In genomic region chr3:118942195-118942594, GRCh38 we compare ENCODE assay signal across 25 cellular contexts.
A peak's percentile ranks its signal among the peaks of the same experiment; 100 is the strongest.
DNase-seq lines count a peak whose midpoint lies in the region; ATAC-seq and TF ChIP-seq lines count a peak whose summit lies in the region.
"Had no signal": no experiment of that assay in that cellular context is flagged by ENCODE, and none has a peak within 500 bp of the region (broad histone marks: within the 10 kb centered on the region; RNA-seq: fewer than 3 reads in every experiment).

No MANE protein-coding gene starts in this region.

- H3K56ac ChIP-seq in mesendoderm (ENCODE audit: low read length): no peak overlapping the region

- no peak overlapping the region for H2BK120ac ChIP-seq in mesendoderm (ENCODE audit: low read depth, low read length)

- peaks cover 2% of the 10 kb centered on the region for H3K4me1 ChIP-seq in mesendoderm (ENCODE audit: control insufficient read depth, low read depth, low read length)
- H3K4me1 ChIP-seq: Peyer's patch had no signal

- H2BK15ac ChIP-seq in mesendoderm (replicated peaks; ENCODE audit: low read depth): no peak overlapping the region

- no peaks in the 10 kb centered on the region for H3K9me3 Mint-ChIP-seq in activated CD4-positive, alpha-beta T cell treated with anti-CD3 and anti-CD28 coated beads for 36 hours (ENCODE audit: low read depth)
- peaks cover 2% of the 10 kb centered on the region for H3K9me3 Mint-ChIP-seq in CD4-positive, alpha-beta T cell
- H3K9me3 Mint-ChIP-seq in activated T-helper 17 cell treated with anti-CD3 and anti-CD28 coated beads, Interleukin-2, amount 50 U/mL, for 72 hours: no peaks in the 10 kb centered on the region
- no peaks in the 10 kb centered on the region for H3K9me3 Mint-ChIP-seq in T-helper 2 cell treated with Interferon-gamma antibody and Interleukin-4, amounts not matched to agents 5 μg/mL and 100 μg/mL, for 36 hours
- no peaks in the 10 kb centered on the region for H3K9me3 Mint-ChIP-seq in effector memory CD8-positive, alpha-beta T cell
- H3K9me3 Mint-ChIP-seq: GM23338 had no signal

- no peak overlapping the region for H2AK5ac ChIP-seq in mesendoderm (ENCODE audit: low read length)

- no peak for DNase-seq in activated CD4-positive, alpha-beta T cell treated with anti-CD3 and anti-CD28 coated beads for 36 hours
- no peak for DNase-seq in activated CD4-positive, alpha-beta T cell treated with anti-CD3 and anti-CD28 coated beads for 48 hours
- DNase-seq in CD4-positive, alpha-beta T cell: no peak
- DNase-seq in mesendoderm: no peak
- DNase-seq in T-helper 2 cell treated with Interferon-gamma antibody and Interleukin-4, amounts not matched to agents 5 μg/mL and 100 μg/mL, for 36 hours (ENCODE audit: low spot score): no peak
- DNase-seq in effector memory CD8-positive, alpha-beta T cell: no peak
- DNase-seq: ACHN; Calu3; CD4-positive, alpha-beta memory T cell; HCEC 1CT; IMR-90; NCI-H1105; NCI-H146; NCI-H2029; NCI-H226; NCI-H510A treated with DMSO at 0.1 percent for 48 hours; NCI-H774; NK-92 treated with Interleukin-12 subunit alpha and Interleukin-12 subunit beta, amount 100 ng/mL, for 24 hours; Peyer's patch had no signal

- CTCF ChIA-PET in activated CD4-positive, alpha-beta T cell treated with anti-CD3 and anti-CD28 coated beads for 36 hours (lab: Charles Lee): interaction anchor here (1.3 kb wide), 2 partner anchors 9 to 93 kb away, joined by 3 read pairs; no protein-coding TSS in a partner anchor
- CTCF ChIA-PET in CD4-positive, alpha-beta T cell (lab: Charles Lee): no interaction called here

- intact Hi-C loops in activated CD4-positive, alpha-beta T cell treated with anti-CD3 and anti-CD28 coated beads for 36 hours (cut with DNase I, micrococcal nuclease): no loop called here
- intact Hi-C loops in CD4-positive, alpha-beta T cell (cut with DNase I, micrococcal nuclease): loop anchor here in 1 of 2 experiments (10.0 kb wide), 1 partner anchor 93 kb away; the partner anchor contains the start of gene IGSF11

- H3K4me1 Mint-ChIP-seq in activated CD4-positive, alpha-beta T cell treated with anti-CD3 and anti-CD28 coated beads for 36 hours: peaks cover 43% of the 10 kb centered on the region
- H3K4me1 Mint-ChIP-seq in CD4-positive, alpha-beta T cell (ENCODE audit: low read depth): peaks cover 52% of the 10 kb centered on the region
- H3K4me1 Mint-ChIP-seq in activated T-helper 17 cell treated with anti-CD3 and anti-CD28 coated beads, Interleukin-2, amount 50 U/mL, for 72 hours: peaks cover 22% of the 10 kb centered on the region
- H3K4me1 Mint-ChIP-seq in T-helper 2 cell treated with Interferon-gamma antibody and Interleukin-4, amounts not matched to agents 5 μg/mL and 100 μg/mL, for 36 hours (ENCODE audit: low read depth): peaks cover 13% of the 10 kb centered on the region
- no peaks in the 10 kb centered on the region for H3K4me1 Mint-ChIP-seq in effector memory CD8-positive, alpha-beta T cell (ENCODE audit: low read depth in 2 of 2)

- no peak overlapping the region for H4K5ac ChIP-seq in mesendoderm (ENCODE audit: low read length)

- H3K79me2 ChIP-seq in mesendoderm (ENCODE audit: control insufficient read depth, insufficient read depth, low read length): no peaks in the 10 kb centered on the region

- H3K27me3 ChIP-seq in CD4-positive, alpha-beta T cell (ENCODE audit: control insufficient read depth, insufficient read depth, low read length): no peaks in the 10 kb centered on the region
- H3K27me3 ChIP-seq in mesendoderm (ENCODE audit: insufficient read depth, low read length, poor library complexity): no peaks in the 10 kb centered on the region
- H3K27me3 ChIP-seq: BLaER1, Peyer's patch, SJSA1 had no signal

- H3K4ac ChIP-seq in mesendoderm (ENCODE audit: low read depth, low read length): no peak overlapping the region

- no peak overlapping the region for H4K8ac ChIP-seq in mesendoderm (ENCODE audit: low read depth, low read length)

- H3K23ac ChIP-seq in mesendoderm (ENCODE audit: low read length): no peak overlapping the region

- POLR2A ChIA-PET in activated CD4-positive, alpha-beta T cell treated with anti-CD3 and anti-CD28 coated beads for 36 hours (lab: Charles Lee): no interaction called here
- POLR2A ChIA-PET in CD4-positive, alpha-beta T cell (lab: Charles Lee): interaction anchor here (0.6 to 1.5 kb wide), 3 partner anchors 14 to 78 kb away, joined by 3 to 12 read pairs (median 3); no protein-coding TSS in a partner anchor

- H3K79me1 ChIP-seq in mesendoderm (ENCODE audit: low read length): no peaks in the 10 kb centered on the region

- H3K27ac Mint-ChIP-seq in activated CD4-positive, alpha-beta T cell treated with anti-CD3 and anti-CD28 coated beads for 36 hours: peak overlapping the region; percentile 1
- H3K27ac Mint-ChIP-seq in CD4-positive, alpha-beta T cell: peak overlapping the region; percentile 49
- H3K27ac Mint-ChIP-seq in activated T-helper 17 cell treated with anti-CD3 and anti-CD28 coated beads, Interleukin-2, amount 50 U/mL, for 72 hours: peak overlapping the region; percentile 49
- no peak overlapping the region for H3K27ac Mint-ChIP-seq in T-helper 2 cell treated with Interferon-gamma antibody and Interleukin-4, amounts not matched to agents 5 μg/mL and 100 μg/mL, for 36 hours
- no peak overlapping the region for H3K27ac Mint-ChIP-seq in effector memory CD8-positive, alpha-beta T cell

- no peak overlapping the region for H3K4me3 Mint-ChIP-seq in activated CD4-positive, alpha-beta T cell treated with anti-CD3 and anti-CD28 coated beads for 36 hours
- peak overlapping the region; percentile 10 for H3K4me3 Mint-ChIP-seq in CD4-positive, alpha-beta T cell
- peak overlapping the region; percentile 14 for H3K4me3 Mint-ChIP-seq in activated T-helper 17 cell treated with anti-CD3 and anti-CD28 coated beads, Interleukin-2, amount 50 U/mL, for 72 hours
- H3K4me3 Mint-ChIP-seq in T-helper 2 cell treated with Interferon-gamma antibody and Interleukin-4, amounts not matched to agents 5 μg/mL and 100 μg/mL, for 36 hours: no peak overlapping the region
- H3K4me3 Mint-ChIP-seq in effector memory CD8-positive, alpha-beta T cell: no peak overlapping the region
- H3K4me3 Mint-ChIP-seq: GM23338 had no signal

- H3K18ac ChIP-seq in mesendoderm (ENCODE audit: low read length): peak overlapping the region; percentile 3

- no CpG with 5 or more reads among the region's 3 CpGs for WGBS in mesendoderm (ENCODE audit: extremely low coverage, insufficient coverage, low lambda C conversion rate)

- H2BK5ac ChIP-seq in mesendoderm (ENCODE audit: low read length): no peak overlapping the region

- no peak overlapping the region for H3K4me3 ChIP-seq in mesendoderm (ENCODE audit: low read length)
- H3K4me3 ChIP-seq: BLaER1, GM23338, Peyer's patch, SJSA1 had no signal

- no peak overlapping the region for H3K9ac ChIP-seq in mesendoderm (ENCODE audit: low read length)
- H3K9ac ChIP-seq: BLaER1 had no signal

- H3K9me3 ChIP-seq in CD4-positive, alpha-beta T cell (ENCODE audit: control insufficient read depth, low read length): no peaks in the 10 kb centered on the region
- H3K9me3 ChIP-seq: BLaER1, Peyer's patch, SJSA1 had no signal

- no peaks in the 10 kb centered on the region for H3K36me3 ChIP-seq in mesendoderm (ENCODE audit: control insufficient read depth, insufficient read depth, low read length)
- H3K36me3 ChIP-seq: BLaER1, Peyer's patch, SJSA1 had no signal

- no peaks in the 10 kb centered on the region for H3K27me3 Mint-ChIP-seq in activated CD4-positive, alpha-beta T cell treated with anti-CD3 and anti-CD28 coated beads for 36 hours
- no peaks in the 10 kb centered on the region for H3K27me3 Mint-ChIP-seq in CD4-positive, alpha-beta T cell
- no peaks in the 10 kb centered on the region for H3K27me3 Mint-ChIP-seq in activated T-helper 17 cell treated with anti-CD3 and anti-CD28 coated beads, Interleukin-2, amount 50 U/mL, for 72 hours
- peaks cover 11% of the 10 kb centered on the region for H3K27me3 Mint-ChIP-seq in T-helper 2 cell treated with Interferon-gamma antibody and Interleukin-4, amounts not matched to agents 5 μg/mL and 100 μg/mL, for 36 hours (ENCODE audit: low read depth)
- no peaks in the 10 kb centered on the region for H3K27me3 Mint-ChIP-seq in effector memory CD8-positive, alpha-beta T cell

- ATAC-seq in activated CD4-positive, alpha-beta T cell treated with anti-CD3 and anti-CD28 coated beads for 36 hours: no peak
- ATAC-seq in CD4-positive, alpha-beta T cell (ENCODE audit: poor library complexity): no peak
- no peak for ATAC-seq in activated T-helper 17 cell treated with anti-CD3 and anti-CD28 coated beads, Interleukin-2, amount 50 U/mL, for 72 hours (replicated peaks)
- no peak for ATAC-seq in effector memory CD8-positive, alpha-beta T cell (replicated peaks)
- ATAC-seq in GM18511 (IDR thresholded peaks at IDR 0.05; ENCODE audit: unreplicated experiment): no peak

- H3K27ac ChIP-seq in CD4-positive, alpha-beta T cell (ENCODE audit: low read depth, low read length): no peak overlapping the region
- no peak overlapping the region for H3K27ac ChIP-seq in mesendoderm (ENCODE audit: low read depth, low read length)
- H3K27ac ChIP-seq: 22Rv1, BLaER1, Peyer's patch, SJSA1 had no signal

- H3K36me3 Mint-ChIP-seq in activated CD4-positive, alpha-beta T cell treated with anti-CD3 and anti-CD28 coated beads for 36 hours (ENCODE audit: low read depth): no peaks in the 10 kb centered on the region
- no peaks in the 10 kb centered on the region for H3K36me3 Mint-ChIP-seq in CD4-positive, alpha-beta T cell (ENCODE audit: low read depth)
- no peaks in the 10 kb centered on the region for H3K36me3 Mint-ChIP-seq in activated T-helper 17 cell treated with anti-CD3 and anti-CD28 coated beads, Interleukin-2, amount 50 U/mL, for 72 hours (ENCODE audit: low read depth)
- peaks cover 2% of the 10 kb centered on the region for H3K36me3 Mint-ChIP-seq in T-helper 2 cell treated with Interferon-gamma antibody and Interleukin-4, amounts not matched to agents 5 μg/mL and 100 μg/mL, for 36 hours (ENCODE audit: low read depth)
- no peaks in the 10 kb centered on the region for H3K36me3 Mint-ChIP-seq in effector memory CD8-positive, alpha-beta T cell (ENCODE audit: insufficient read depth)

- no peak for TF ChIP-seq CTCF in CD4-positive, alpha-beta T cell (IDR thresholded peaks at IDR 0.05)

- H3K4me2 ChIP-seq in mesendoderm (ENCODE audit: low read length): no peak overlapping the region
- H3K4me2 ChIP-seq: GM23338 had no signal

Comparison
In these comparisons a context has a peak if more than half of its experiments do, and no peak if none do; other contexts are left out.
1. H3K27ac Mint-ChIP-seq: peak in activated CD4-positive, alpha-beta T cell treated with anti-CD3 and anti-CD28 coated beads for 36 hours (single experiment), CD4-positive, alpha-beta T cell (single experiment) and activated T-helper 17 cell treated with anti-CD3 and anti-CD28 coated beads, Interleukin-2, amount 50 U/mL, for 72 hours (single experiment); none in T-helper 2 cell treated with Interferon-gamma antibody and Interleukin-4, amounts not matched to agents 5 μg/mL and 100 μg/mL, for 36 hours (single experiment) and effector memory CD8-positive, alpha-beta T cell (0 of 2).
2. H3K4me3 Mint-ChIP-seq: peak in CD4-positive, alpha-beta T cell (single experiment) and activated T-helper 17 cell treated with anti-CD3 and anti-CD28 coated beads, Interleukin-2, amount 50 U/mL, for 72 hours (single experiment); none in activated CD4-positive, alpha-beta T cell treated with anti-CD3 and anti-CD28 coated beads for 36 hours (single experiment), T-helper 2 cell treated with Interferon-gamma antibody and Interleukin-4, amounts not matched to agents 5 μg/mL and 100 μg/mL, for 36 hours (single experiment) and effector memory CD8-positive, alpha-beta T cell (0 of 2).